ENCODE assay signal across 1 cellular context in the genomic region with DNA sequence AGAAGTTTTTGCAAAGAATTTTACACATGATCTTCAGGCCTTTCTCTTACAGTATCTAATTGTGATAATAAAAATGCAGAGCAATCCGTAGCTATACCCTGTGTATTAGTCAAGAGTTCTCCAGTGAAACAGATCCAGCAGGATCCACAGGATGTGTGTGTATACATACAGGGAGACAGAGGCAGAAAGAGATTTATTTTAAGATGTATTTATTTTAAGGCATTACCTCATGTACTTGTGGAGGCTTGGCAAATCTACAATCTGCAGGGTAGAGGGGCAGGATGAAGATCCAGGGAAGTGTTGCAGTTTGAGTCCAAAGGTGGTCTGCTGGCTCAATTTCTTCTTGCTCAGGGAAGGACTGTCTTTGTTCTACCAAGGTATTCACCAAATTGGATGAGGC.
TF ChIP-seq lines count a peak whose summit lies in the region.

No MANE protein-coding gene starts in this region.

TF ChIP-seq in HepG2, 621 proteins besides CTCF, POLR2A, EP300 and RAD21 (continued from another document):
- TF ChIP-seq, protein P1, sequence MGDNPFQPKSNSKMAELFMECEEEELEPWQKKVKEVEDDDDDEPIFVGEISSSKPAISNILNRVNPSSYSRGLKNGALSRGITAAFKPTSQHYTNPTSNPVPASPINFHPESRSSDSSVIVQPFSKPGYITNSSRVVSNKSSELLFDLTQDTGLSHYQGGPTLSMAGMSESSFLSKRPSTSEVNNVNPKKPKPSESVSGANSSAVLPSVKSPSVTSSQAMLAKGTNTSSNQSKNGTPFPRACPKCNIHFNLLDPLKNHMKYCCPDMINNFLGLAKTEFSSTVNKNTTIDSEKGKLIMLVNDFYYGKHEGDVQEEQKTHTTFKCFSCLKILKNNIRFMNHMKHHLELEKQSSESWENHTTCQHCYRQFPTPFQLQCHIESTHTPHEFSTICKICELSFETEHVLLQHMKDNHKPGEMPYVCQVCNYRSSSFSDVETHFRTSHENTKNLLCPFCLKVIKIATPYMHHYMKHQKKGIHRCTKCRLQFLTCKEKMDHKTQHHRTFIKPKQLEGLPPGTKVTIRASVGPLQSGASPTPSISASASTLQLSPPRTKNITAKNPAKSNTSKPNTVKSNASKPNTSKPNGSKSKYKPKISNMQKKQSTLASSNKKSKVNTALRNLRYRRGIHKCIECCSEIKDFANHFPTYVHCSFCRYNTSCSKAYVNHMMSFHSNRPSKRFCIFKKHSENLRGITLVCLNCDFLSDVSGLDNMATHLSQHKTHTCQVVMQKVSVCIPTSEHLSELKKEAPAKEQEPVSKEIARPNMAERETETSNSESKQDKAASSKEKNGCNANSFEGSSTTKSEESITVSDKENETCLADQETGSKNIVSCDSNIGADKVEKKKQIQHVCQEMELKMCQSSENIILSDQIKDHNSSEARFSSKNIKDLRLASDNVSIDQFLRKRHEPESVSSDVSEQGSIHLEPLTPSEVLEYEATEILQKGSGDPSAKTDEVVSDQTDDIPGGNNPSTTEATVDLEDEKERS (CRISPR knock-in tag; IDR thresholded peaks at IDR 0.05), result no peak
- TF ChIP-seq ESRRA (CRISPR knock-in tag; IDR thresholded peaks at IDR 0.05; ENCODE audit: low read depth) (no peak), HNRNPK (IDR thresholded peaks at IDR 0.05; ENCODE audit: low read depth, low read length, poor library complexity, severe bottlenecking) (no peak), ARNTL (CRISPR knock-in tag; IDR thresholded peaks at IDR 0.05) (no peak), SOX5 (CRISPR knock-in tag; IDR thresholded peaks at IDR 0.05; ENCODE audit: borderline replicate concordance) (no peak)
- TF ChIP-seq, protein P2, sequence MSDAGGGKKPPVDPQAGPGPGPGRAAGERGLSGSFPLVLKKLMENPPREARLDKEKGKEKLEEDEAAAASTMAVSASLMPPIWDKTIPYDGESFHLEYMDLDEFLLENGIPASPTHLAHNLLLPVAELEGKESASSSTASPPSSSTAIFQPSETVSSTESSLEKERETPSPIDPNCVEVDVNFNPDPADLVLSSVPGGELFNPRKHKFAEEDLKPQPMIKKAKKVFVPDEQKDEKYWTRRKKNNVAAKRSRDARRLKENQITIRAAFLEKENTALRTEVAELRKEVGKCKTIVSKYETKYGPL (CRISPR knock-in tag; IDR thresholded peaks at IDR 0.05), result no peak
